In genomic region chr14:79724934-79725717, GRCh38 we compare ENCODE assay signal across 20 cellular contexts.
DNase-seq lines count a peak whose midpoint lies in the region; ATAC-seq, FAIRE-seq and TF ChIP-seq lines count a peak whose summit lies in the region.
"Had no signal": no experiment of that assay in that cellular context is flagged by ENCODE, and none has a peak within 500 bp of the region (broad histone marks: within the 10 kb centered on the region; RNA-seq: fewer than 3 reads in every experiment).

No MANE protein-coding gene starts in this region.

- no peak overlapping the region for H2BK12ac ChIP-seq in neuronal stem cell (ENCODE audit: low read length)

- TF ChIP-seq POLR2A in A549 (IDR thresholded peaks at IDR 0.05; ENCODE audit: low read length) (no peak), Peyer's patch (IDR thresholded peaks at IDR 0.05) (no peak)

- no peak overlapping the region for H2BK15ac ChIP-seq in neuronal stem cell (ENCODE audit: low read length)

- H3F3A ChIP-seq in MM.1S (ENCODE audit: insufficient read depth, low read length): no peaks in the 10 kb centered on the region

- no peak overlapping the region for H3K4ac ChIP-seq in neuronal stem cell (ENCODE audit: low read length)

- no peak overlapping the region for H3K4me3 Mint-ChIP-seq in Caco-2 (ENCODE audit: unreplicated experiment)
- no peak overlapping the region for H3K4me3 Mint-ChIP-seq in type B pancreatic cell
- H3K4me3 Mint-ChIP-seq: IgD-negative memory B cell had no signal

- no peak overlapping the region for H4K8ac ChIP-seq in neuronal stem cell (ENCODE audit: low read depth, low read length)

- H3K23ac ChIP-seq in neuronal stem cell (ENCODE audit: low read depth, low read length, poor library complexity): no peak overlapping the region

- H3K9me2 ChIP-seq in MM.1S (replicated peaks; ENCODE audit: insufficient read depth, low read length): no peaks in the 10 kb centered on the region

- H3K4me1 Mint-ChIP-seq in Caco-2 (ENCODE audit: low read depth, unreplicated experiment) (no peaks in the 10 kb centered on the region), type B pancreatic cell (ENCODE audit: unreplicated experiment) (peaks cover 17% of the 10 kb centered on the region)
- H3K4me1 Mint-ChIP-seq: IgD-negative memory B cell had no signal

- FAIRE-seq in A549 (lab: Jason Lieb, UNC): no peak
- FAIRE-seq: GM12892, GM18507 had no signal

- H3K27ac Mint-ChIP-seq in Caco-2 (ENCODE audit: unreplicated experiment) (peak overlapping the region; percentile 37), type B pancreatic cell (no peak overlapping the region)
- H3K27ac Mint-ChIP-seq: IgD-negative memory B cell had no signal

- H2BK120ac ChIP-seq in neuronal stem cell (ENCODE audit: low read depth, low read length): no peak overlapping the region

- H3K36me3 ChIP-seq in Caco-2 (ENCODE audit: control insufficient read depth, insufficient read depth, low read length): no peaks in the 10 kb centered on the region
- no peaks in the 10 kb centered on the region for H3K36me3 ChIP-seq in MM.1S (replicated peaks; ENCODE audit: insufficient read depth, low read length)
- H3K36me3 ChIP-seq in neuronal stem cell (replicated peaks in 1 of 2; ENCODE audit: control insufficient read depth in 2 of 2, insufficient read depth in 2 of 2, low read length in 2 of 2): no peaks in the 10 kb centered on the region
- H3K36me3 ChIP-seq in Peyer's patch: no peaks in the 10 kb centered on the region

- H3K4me1 ChIP-seq in A549 (no peaks in the 10 kb centered on the region), Caco-2 (peaks cover 7% of the 10 kb centered on the region), MM.1S (ENCODE audit: low read length) (peaks cover 25% of the 10 kb centered on the region; the same call in 1 of the 2 replicates), foreskin keratinocyte (no peaks in the 10 kb centered on the region), neuronal stem cell (ENCODE audit: control insufficient read depth in 2 of 2, insufficient read depth in 1 of 2, low read depth in 1 of 2, low read length in 2 of 2) (peaks cover 5% of the 10 kb centered on the region in 2 donors), Peyer's patch (no peaks in the 10 kb centered on the region)

- H3K14ac ChIP-seq in neuronal stem cell (ENCODE audit: low read length): no peak overlapping the region

- H3K9me3 ChIP-seq in A549 (no peaks in the 10 kb centered on the region), Caco-2 (no peaks in the 10 kb centered on the region), MM.1S (replicated peaks; ENCODE audit: insufficient read depth, low read length) (no peaks in the 10 kb centered on the region), neuronal stem cell (replicated peaks in 1 of 2; ENCODE audit: control insufficient read depth in 2 of 2, insufficient read depth in 1 of 2, low read depth in 1 of 2, low read length in 2 of 2) (no peaks in the 10 kb centered on the region), Peyer's patch (no peaks in the 10 kb centered on the region)

- WGBS in A549 (ENCODE audit: missing lambda C conversion rate): 32% methylated on average over 7 of the region's 7 CpGs
- whole genome bisulfite sequencing in neuronal stem cell (ENCODE audit: extremely low coverage in 2 of 2, insufficient read length in 2 of 2, insufficient replicate concordance in 1 of 2), 2 donors: no CpG with 5 or more reads among the region's 7 CpGs

- intact Hi-C loops in Caco-2 (cut with micrococcal nuclease; ENCODE audit: unreplicated experiment): no loop called here

- no TSS peak for BruUV-seq in Caco-2 (replicated peaks; lab: Mats Ljungman, UMichigan)

- no peaks in the 10 kb centered on the region for H4K20me1 ChIP-seq in MM.1S (ENCODE audit: insufficient read depth, low read length)

- H3K36me3 Mint-ChIP-seq in Caco-2 (ENCODE audit: insufficient read depth, unreplicated experiment) (no peaks in the 10 kb centered on the region), type B pancreatic cell (no peaks in the 10 kb centered on the region)
- H3K36me3 Mint-ChIP-seq: IgD-negative memory B cell had no signal

- H3K9me3 Mint-ChIP-seq in Caco-2 (ENCODE audit: unreplicated experiment): no peaks in the 10 kb centered on the region
- H3K9me3 Mint-ChIP-seq in type B pancreatic cell: no peaks in the 10 kb centered on the region
- H3K9me3 Mint-ChIP-seq: IgD-negative memory B cell had no signal

- no peaks in the 10 kb centered on the region for H3K79me1 ChIP-seq in neuronal stem cell (ENCODE audit: low read depth, low read length)

- H3K18ac ChIP-seq in neuronal stem cell (ENCODE audit: low read length): no peak overlapping the region

- DNase-seq in A549 (ENCODE audit: low read depth in 1 of 2, low spot score in 1 of 2) (no peak), Caco-2 (no peak), MM.1S (peak; percentile 83), foreskin keratinocyte (peak; percentile 7 to 18), neuronal stem cell (ENCODE audit: low spot score) (no peak), type B pancreatic cell (ENCODE audit: extremely low spot score, unreplicated experiment) (no peak), NCI-H1436 (lab: John Stamatoyannopoulos, UW) (no peak), Peyer's patch (no peak)
- DNase-seq: AML-193, H7, NCI-H146, NCI-H2029 treated with DMSO at 0.1 percent for 48 hours, NCI-H510A treated with DMSO at 0.1 percent for 48 hours, NCI-H82, PC-9, T-helper 9 cell had no signal

- H3K9ac ChIP-seq in MM.1S (ENCODE audit: low read length) (no peak overlapping the region), neuronal stem cell (ENCODE audit: low read depth, low read length, poor library complexity) (no peak overlapping the region)

- no peak overlapping the region for H3K27ac ChIP-seq in A549
- H3K27ac ChIP-seq in MM.1S (ENCODE audit: low read length): peak overlapping the region; percentile 72; the same call in 1 of the 2 replicates
- H3K27ac ChIP-seq in foreskin keratinocyte: no peak overlapping the region
- no peak overlapping the region for H3K27ac ChIP-seq in neuronal stem cell (replicated peaks; ENCODE audit: low read length)
- H3K27ac ChIP-seq in Peyer's patch: no peak overlapping the region
- H3K27ac ChIP-seq: C4-2B, PC-9 had no signal

- no peak overlapping the region for H2AK5ac ChIP-seq in neuronal stem cell (ENCODE audit: low read depth, low read length)

- no peak overlapping the region for H2BK5ac ChIP-seq in neuronal stem cell (ENCODE audit: low read length)

- CTCF ChIA-PET in A549 (lab: Yijun Ruan, JAX): no interaction called here
- CTCF ChIA-PET in Caco-2 (lab: Charles Lee): no interaction called here

- TF ChIP-seq CTCF in A549 (IDR thresholded peaks at IDR 0.05) (no peak), Caco-2 (IDR thresholded peaks at IDR 0.05; ENCODE audit: insufficient read depth in 1 of 2, low read depth in 1 of 2, low read length in 1 of 2, severe bottlenecking in 1 of 2, unreplicated experiment in 1 of 2) (no peak), MM.1S (IDR thresholded peaks at IDR 0.05; ENCODE audit: low read length) (no peak), foreskin keratinocyte (conservative IDR thresholded peaks at IDR 0.05) (no peak), type B pancreatic cell (conservative IDR thresholded peaks at IDR 0.05) (no peak), Peyer's patch (IDR thresholded peaks at IDR 0.05) (no peak)

- H4K91ac ChIP-seq in neuronal stem cell (ENCODE audit: low read depth, low read length, poor library complexity): no peak overlapping the region

- H3K4me3 ChIP-seq in A549: no peak overlapping the region
- no peak overlapping the region for H3K4me3 ChIP-seq in Caco-2 (ENCODE audit: low read depth, low read length)
- no peak overlapping the region for H3K4me3 ChIP-seq in MM.1S (ENCODE audit: low read length)
- H3K4me3 ChIP-seq in neuronal stem cell (ENCODE audit: low read length in 2 of 2): no peak overlapping the region
- H3K4me3 ChIP-seq in Peyer's patch: no peak overlapping the region
- H3K4me3 ChIP-seq: PC-9 had no signal

- no peaks in the 10 kb centered on the region for H3K79me2 ChIP-seq in MM.1S (ENCODE audit: low read length)

- H3K4me2 ChIP-seq in A549: no peak overlapping the region
- peak overlapping the region; percentile 6; the same call in 1 of the 2 replicates for H3K4me2 ChIP-seq in MM.1S (ENCODE audit: low read depth, low read length)
- no peak overlapping the region for H3K4me2 ChIP-seq in neuronal stem cell (ENCODE audit: insufficient read depth, low read length, poor library complexity, severe bottlenecking)
- H3K4me2 ChIP-seq: PC-9 had no signal

- no peak for TF ChIP-seq EP300 in A549 (IDR thresholded peaks at IDR 0.05)

- ATAC-seq in A549: no peak
- no peak for ATAC-seq in foreskin keratinocyte

- H3K27me3 ChIP-seq in Caco-2 (replicated peaks; ENCODE audit: control insufficient read depth, insufficient read depth, low read length): no peaks in the 10 kb centered on the region
- H3K27me3 ChIP-seq in MM.1S (replicated peaks; ENCODE audit: insufficient read depth, low read length): no peaks in the 10 kb centered on the region
- no peaks in the 10 kb centered on the region for H3K27me3 ChIP-seq in foreskin keratinocyte
- H3K27me3 ChIP-seq in neuronal stem cell (ENCODE audit: control insufficient read depth in 3 of 3, insufficient read depth in 3 of 3, low read depth in 1 of 3, low read length in 3 of 3): no peaks in the 10 kb centered on the region
- H3K27me3 ChIP-seq in Peyer's patch: no peaks in the 10 kb centered on the region

- POLR2A ChIA-PET in A549 (lab: Yijun Ruan, JAX): no interaction called here
- POLR2A ChIA-PET in Caco-2 (lab: Charles Lee): no interaction called here

- TF ChIP-seq RAD21 in A549 (conservative IDR thresholded peaks at IDR 0.05 in 1 of 2, IDR thresholded peaks at IDR 0.05 in 1 of 2): no peak

- no peak overlapping the region for H2AFZ ChIP-seq in MM.1S (ENCODE audit: low read length)
- H2AFZ ChIP-seq in neuronal stem cell (ENCODE audit: low read length): no peak overlapping the region
- H2AFZ ChIP-seq: PC-9 had no signal

- no peaks in the 10 kb centered on the region for H3K27me3 Mint-ChIP-seq in Caco-2 (ENCODE audit: insufficient read depth, unreplicated experiment)
- peaks cover 4% of the 10 kb centered on the region for H3K27me3 Mint-ChIP-seq in type B pancreatic cell

TF ChIP-seq in A549, 52 proteins besides CTCF, POLR2A, EP300 and RAD21:
- TF ChIP-seq GATA3 (IDR thresholded peaks at IDR 0.05; ENCODE audit: borderline replicate concordance) (no peak), MAFK (IDR thresholded peaks at IDR 0.05; ENCODE audit: partially characterized antibody) (peak; percentile 2)

Comparison
In these comparisons a context has a peak if more than half of its experiments do, and no peak if none do; other contexts are left out.
1. DNase-seq: peak in MM.1S (single experiment) and foreskin keratinocyte (2 of 2); none in A549 (0 of 2), Caco-2 (0 of 2), neuronal stem cell (single experiment), type B pancreatic cell (single experiment), NCI-H1436 (single experiment) and Peyer's patch (0 of 3).